1 cellular context compared by ENCODE assay signal in the genomic region with DNA sequence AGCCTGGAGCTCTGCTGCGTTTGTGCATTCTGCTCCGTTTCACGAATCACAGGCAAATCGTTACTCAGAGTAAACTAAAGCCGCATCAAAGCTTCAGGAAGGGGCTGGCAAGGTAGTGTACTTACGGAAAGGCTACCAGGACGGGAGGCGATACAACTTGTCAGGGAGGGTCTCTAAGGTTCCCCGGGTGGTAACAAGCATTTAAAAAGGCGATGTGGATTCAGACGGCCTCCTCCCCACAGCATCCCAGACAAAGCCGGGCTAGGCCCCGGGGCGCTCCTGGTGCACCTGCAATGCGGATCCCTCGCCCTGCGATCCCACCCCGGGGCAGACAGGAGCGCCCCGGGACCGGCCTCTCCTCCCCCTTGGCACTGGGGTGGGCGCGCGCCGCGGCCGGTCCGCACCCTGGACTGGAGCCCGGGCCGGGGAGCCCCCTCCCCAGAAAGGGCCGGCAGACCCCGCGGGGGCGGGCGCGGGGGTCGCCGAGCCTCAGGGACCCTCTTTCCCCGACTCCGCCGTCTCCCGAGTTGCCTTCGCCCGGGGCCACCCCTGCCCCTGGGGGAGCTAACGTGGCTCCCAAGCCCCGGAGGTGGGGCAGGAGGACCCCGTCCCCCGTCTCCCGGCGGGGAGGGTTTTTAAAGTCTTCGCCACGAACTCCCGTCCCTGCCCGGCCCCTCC.
A peak's percentile ranks its signal among the peaks of the same experiment; 100 is the strongest.
TF ChIP-seq lines count a peak whose summit lies in the region.

No MANE protein-coding gene starts in this region.

TF ChIP-seq in HepG2, 621 proteins besides CTCF, POLR2A, EP300 and RAD21 (continued from another document and continues in another):
- TF ChIP-seq, protein P1, sequence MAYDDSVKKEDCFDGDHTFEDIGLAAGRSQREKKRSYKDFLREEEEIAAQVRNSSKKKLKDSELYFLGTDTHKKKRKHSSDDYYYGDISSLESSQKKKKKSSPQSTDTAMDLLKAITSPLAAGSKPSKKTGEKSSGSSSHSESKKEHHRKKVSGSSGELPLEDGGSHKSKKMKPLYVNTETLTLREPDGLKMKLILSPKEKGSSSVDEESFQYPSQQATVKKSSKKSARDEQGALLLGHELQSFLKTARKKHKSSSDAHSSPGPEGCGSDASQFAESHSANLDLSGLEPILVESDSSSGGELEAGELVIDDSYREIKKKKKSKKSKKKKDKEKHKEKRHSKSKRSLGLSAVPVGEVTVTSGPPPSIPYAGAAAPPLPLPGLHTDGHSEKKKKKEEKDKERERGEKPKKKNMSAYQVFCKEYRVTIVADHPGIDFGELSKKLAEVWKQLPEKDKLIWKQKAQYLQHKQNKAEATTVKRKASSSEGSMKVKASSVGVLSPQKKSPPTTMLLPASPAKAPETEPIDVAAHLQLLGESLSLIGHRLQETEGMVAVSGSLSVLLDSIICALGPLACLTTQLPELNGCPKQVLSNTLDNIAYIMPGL (CRISPR knock-in tag; IDR thresholded peaks at IDR 0.05; ENCODE audit: borderline replicate concordance in 1 of 2, low read depth in 1 of 2), result no peak; a peak in 1 of 4 replicates
- TF ChIP-seq KLF6 (CRISPR knock-in tag; IDR thresholded peaks at IDR 0.05) (no peak), ZNF703 (CRISPR knock-in tag; IDR thresholded peaks at IDR 0.05; ENCODE audit: borderline replicate concordance) (peak; percentile 65; the same call in 1 of the 2 replicates), ASH2L (IDR thresholded peaks at IDR 0.05; ENCODE audit: insufficient read length, low read depth, low read length) (peak; percentile 66), ZNF20 (CRISPR knock-in tag; IDR thresholded peaks at IDR 0.05) (no peak), GTF2F1 (IDR thresholded peaks at IDR 0.05; ENCODE audit: low read length) (no peak), ZFY (CRISPR knock-in tag; IDR thresholded peaks at IDR 0.05) (peak; percentile 57), ZMYM4 (CRISPR knock-in tag; IDR thresholded peaks at IDR 0.05) (no peak), ZNF614 (CRISPR knock-in tag; IDR thresholded peaks at IDR 0.05; ENCODE audit: borderline replicate concordance) (0 out of 2 replicates have a peak, but pooled peaks have one; percentile 25), TCF12 (IDR thresholded peaks at IDR 0.05) (no peak), TCF12 (CRISPR knock-in tag; IDR thresholded peaks at IDR 0.05) (no peak), SMYD3 (CRISPR knock-in tag; IDR thresholded peaks at IDR 0.05) (no peak), ZNF382 (CRISPR knock-in tag; IDR thresholded peaks at IDR 0.05; ENCODE audit: borderline replicate concordance) (no peak), KMT2A (CRISPR knock-in tag; IDR thresholded peaks at IDR 0.05) (peak; percentile 55), ZNF496 (CRISPR knock-in tag; IDR thresholded peaks at IDR 0.05; ENCODE audit: insufficient replicate concordance) (no peak), ZFP1 (CRISPR knock-in tag; IDR thresholded peaks at IDR 0.05) (no peak), SP5 (CRISPR knock-in tag; IDR thresholded peaks at IDR 0.05; ENCODE audit: borderline replicate concordance, low read depth) (no peak), ZNF598 (CRISPR knock-in tag; IDR thresholded peaks at IDR 0.05; ENCODE audit: borderline replicate concordance) (0 out of 2 replicates have a peak, but pooled peaks have one; percentile 41), SYNCRIP (IDR thresholded peaks at IDR 0.05; ENCODE audit: insufficient read depth, low read depth, low read length) (no peak), PAWR (CRISPR knock-in tag; IDR thresholded peaks at IDR 0.05; ENCODE audit: borderline replicate concordance) (no peak), JUNB (CRISPR knock-in tag; IDR thresholded peaks at IDR 0.05; ENCODE audit: borderline replicate concordance) (no peak), PCBP2 (optimal IDR thresholded peaks at IDR 0.05; ENCODE audit: low read depth, low read length, poor library complexity, severe bottlenecking) (no peak), HDAC1 (CRISPR knock-in tag; IDR thresholded peaks at IDR 0.05) (peak; percentile 43; the same call in 1 of the 2 replicates)
- TF ChIP-seq, protein P2, sequence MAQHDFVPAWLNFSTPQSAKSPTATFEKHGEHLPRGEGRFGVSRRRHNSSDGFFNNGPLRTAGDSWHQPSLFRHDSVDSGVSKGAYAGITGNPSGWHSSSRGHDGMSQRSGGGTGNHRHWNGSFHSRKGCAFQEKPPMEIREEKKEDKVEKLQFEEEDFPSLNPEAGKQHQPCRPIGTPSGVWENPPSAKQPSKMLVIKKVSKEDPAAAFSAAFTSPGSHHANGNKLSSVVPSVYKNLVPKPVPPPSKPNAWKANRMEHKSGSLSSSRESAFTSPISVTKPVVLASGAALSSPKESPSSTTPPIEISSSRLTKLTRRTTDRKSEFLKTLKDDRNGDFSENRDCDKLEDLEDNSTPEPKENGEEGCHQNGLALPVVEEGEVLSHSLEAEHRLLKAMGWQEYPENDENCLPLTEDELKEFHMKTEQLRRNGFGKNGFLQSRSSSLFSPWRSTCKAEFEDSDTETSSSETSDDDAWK (CRISPR knock-in tag; IDR thresholded peaks at IDR 0.05), result no peak
- TF ChIP-seq, protein P3, sequence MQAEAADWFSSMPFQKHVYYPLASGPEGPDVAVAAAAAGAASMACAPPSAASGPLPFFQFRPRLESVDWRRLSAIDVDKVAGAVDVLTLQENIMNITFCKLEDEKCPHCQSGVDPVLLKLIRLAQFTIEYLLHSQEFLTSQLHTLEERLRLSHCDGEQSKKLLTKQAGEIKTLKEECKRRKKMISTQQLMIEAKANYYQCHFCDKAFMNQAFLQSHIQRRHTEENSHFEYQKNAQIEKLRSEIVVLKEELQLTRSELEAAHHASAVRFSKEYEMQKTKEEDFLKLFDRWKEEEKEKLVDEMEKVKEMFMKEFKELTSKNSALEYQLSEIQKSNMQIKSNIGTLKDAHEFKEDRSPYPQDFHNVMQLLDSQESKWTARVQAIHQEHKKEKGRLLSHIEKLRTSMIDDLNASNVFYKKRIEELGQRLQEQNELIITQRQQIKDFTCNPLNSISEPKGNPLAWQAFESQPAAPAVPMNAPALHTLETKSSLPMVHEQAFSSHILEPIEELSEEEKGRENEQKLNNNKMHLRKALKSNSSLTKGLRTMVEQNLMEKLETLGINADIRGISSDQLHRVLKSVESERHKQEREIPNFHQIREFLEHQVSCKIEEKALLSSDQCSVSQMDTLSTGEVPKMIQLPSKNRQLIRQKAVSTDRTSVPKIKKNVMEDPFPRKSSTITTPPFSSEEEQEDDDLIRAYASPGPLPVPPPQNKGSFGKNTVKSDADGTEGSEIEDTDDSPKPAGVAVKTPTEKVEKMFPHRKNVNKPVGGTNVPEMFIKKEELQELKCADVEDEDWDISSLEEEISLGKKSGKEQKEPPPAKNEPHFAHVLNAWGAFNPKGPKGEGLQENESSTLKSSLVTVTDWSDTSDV (CRISPR knock-in tag; IDR thresholded peaks at IDR 0.05), result no peak
- TF ChIP-seq, protein P4, sequence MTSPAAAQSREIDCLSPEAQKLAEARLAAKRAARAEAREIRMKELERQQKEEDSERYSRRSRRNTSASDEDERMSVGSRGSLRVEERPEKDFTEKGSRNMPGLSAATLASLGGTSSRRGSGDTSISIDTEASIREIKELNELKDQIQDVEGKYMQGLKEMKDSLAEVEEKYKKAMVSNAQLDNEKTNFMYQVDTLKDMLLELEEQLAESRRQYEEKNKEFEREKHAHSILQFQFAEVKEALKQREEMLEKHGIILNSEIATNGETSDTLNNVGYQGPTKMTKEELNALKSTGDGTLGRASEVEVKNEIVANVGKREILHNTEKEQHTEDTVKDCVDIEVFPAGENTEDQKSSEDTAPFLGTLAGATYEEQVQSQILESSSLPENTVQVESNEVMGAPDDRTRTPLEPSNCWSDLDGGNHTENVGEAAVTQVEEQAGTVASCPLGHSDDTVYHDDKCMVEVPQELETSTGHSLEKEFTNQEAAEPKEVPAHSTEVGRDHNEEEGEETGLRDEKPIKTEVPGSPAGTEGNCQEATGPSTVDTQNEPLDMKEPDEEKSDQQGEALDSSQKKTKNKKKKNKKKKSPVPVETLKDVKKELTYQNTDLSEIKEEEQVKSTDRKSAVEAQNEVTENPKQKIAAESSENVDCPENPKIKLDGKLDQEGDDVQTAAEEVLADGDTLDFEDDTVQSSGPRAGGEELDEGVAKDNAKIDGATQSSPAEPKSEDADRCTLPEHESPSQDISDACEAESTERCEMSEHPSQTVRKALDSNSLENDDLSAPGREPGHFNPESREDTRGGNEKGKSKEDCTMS (CRISPR knock-in tag; conservative IDR thresholded peaks at IDR 0.05), result no peak
- TF ChIP-seq, protein P5, sequence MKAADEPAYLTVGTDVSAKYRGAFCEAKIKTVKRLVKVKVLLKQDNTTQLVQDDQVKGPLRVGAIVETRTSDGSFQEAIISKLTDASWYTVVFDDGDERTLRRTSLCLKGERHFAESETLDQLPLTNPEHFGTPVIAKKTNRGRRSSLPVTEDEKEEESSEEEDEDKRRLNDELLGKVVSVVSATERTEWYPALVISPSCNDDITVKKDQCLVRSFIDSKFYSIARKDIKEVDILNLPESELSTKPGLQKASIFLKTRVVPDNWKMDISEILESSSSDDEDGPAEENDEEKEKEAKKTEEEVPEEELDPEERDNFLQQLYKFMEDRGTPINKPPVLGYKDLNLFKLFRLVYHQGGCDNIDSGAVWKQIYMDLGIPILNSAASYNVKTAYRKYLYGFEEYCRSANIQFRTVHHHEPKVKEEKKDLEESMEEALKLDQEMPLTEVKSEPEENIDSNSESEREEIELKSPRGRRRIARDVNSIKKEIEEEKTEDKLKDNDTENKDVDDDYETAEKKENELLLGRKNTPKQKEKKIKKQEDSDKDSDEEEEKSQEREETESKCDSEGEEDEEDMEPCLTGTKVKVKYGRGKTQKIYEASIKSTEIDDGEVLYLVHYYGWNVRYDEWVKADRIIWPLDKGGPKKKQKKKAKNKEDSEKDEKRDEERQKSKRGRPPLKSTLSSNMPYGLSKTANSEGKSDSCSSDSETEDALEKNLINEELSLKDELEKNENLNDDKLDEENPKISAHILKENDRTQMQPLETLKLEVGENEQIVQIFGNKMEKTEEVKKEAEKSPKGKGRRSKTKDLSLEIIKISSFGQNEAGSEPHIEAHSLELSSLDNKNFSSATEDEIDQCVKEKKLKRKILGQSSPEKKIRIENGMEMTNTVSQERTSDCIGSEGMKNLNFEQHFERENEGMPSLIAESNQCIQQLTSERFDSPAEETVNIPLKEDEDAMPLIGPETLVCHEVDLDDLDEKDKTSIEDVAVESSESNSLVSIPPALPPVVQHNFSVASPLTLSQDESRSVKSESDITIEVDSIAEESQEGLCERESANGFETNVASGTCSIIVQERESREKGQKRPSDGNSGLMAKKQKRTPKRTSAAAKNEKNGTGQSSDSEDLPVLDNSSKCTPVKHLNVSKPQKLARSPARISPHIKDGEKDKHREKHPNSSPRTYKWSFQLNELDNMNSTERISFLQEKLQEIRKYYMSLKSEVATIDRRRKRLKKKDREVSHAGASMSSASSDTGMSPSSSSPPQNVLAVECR (CRISPR knock-in tag; IDR thresholded peaks at IDR 0.05; ENCODE audit: borderline replicate concordance), result peak; percentile 73; the same call in 1 of the 2 replicates
- TF ChIP-seq, protein P6, sequence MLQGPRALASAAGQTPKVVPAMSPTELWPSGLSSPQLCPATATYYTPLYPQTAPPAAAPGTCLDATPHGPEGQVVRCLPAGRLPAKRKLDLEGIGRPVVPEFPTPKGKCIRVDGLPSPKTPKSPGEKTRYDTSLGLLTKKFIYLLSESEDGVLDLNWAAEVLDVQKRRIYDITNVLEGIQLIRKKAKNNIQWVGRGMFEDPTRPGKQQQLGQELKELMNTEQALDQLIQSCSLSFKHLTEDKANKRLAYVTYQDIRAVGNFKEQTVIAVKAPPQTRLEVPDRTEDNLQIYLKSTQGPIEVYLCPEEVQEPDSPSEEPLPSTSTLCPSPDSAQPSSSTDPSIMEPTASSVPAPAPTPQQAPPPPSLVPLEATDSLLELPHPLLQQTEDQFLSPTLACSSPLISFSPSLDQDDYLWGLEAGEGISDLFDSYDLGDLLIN (CRISPR knock-in tag; IDR thresholded peaks at IDR 0.05; ENCODE audit: borderline replicate concordance), result no peak
- TF ChIP-seq, protein P7, sequence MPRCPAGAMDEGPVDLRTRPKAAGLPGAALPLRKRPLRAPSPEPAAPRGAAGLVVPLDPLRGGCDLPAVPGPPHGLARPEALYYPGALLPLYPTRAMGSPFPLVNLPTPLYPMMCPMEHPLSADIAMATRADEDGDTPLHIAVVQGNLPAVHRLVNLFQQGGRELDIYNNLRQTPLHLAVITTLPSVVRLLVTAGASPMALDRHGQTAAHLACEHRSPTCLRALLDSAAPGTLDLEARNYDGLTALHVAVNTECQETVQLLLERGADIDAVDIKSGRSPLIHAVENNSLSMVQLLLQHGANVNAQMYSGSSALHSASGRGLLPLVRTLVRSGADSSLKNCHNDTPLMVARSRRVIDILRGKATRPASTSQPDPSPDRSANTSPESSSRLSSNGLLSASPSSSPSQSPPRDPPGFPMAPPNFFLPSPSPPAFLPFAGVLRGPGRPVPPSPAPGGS (CRISPR knock-in tag; IDR thresholded peaks at IDR 0.05), result no peak
- TF ChIP-seq, protein P8, sequence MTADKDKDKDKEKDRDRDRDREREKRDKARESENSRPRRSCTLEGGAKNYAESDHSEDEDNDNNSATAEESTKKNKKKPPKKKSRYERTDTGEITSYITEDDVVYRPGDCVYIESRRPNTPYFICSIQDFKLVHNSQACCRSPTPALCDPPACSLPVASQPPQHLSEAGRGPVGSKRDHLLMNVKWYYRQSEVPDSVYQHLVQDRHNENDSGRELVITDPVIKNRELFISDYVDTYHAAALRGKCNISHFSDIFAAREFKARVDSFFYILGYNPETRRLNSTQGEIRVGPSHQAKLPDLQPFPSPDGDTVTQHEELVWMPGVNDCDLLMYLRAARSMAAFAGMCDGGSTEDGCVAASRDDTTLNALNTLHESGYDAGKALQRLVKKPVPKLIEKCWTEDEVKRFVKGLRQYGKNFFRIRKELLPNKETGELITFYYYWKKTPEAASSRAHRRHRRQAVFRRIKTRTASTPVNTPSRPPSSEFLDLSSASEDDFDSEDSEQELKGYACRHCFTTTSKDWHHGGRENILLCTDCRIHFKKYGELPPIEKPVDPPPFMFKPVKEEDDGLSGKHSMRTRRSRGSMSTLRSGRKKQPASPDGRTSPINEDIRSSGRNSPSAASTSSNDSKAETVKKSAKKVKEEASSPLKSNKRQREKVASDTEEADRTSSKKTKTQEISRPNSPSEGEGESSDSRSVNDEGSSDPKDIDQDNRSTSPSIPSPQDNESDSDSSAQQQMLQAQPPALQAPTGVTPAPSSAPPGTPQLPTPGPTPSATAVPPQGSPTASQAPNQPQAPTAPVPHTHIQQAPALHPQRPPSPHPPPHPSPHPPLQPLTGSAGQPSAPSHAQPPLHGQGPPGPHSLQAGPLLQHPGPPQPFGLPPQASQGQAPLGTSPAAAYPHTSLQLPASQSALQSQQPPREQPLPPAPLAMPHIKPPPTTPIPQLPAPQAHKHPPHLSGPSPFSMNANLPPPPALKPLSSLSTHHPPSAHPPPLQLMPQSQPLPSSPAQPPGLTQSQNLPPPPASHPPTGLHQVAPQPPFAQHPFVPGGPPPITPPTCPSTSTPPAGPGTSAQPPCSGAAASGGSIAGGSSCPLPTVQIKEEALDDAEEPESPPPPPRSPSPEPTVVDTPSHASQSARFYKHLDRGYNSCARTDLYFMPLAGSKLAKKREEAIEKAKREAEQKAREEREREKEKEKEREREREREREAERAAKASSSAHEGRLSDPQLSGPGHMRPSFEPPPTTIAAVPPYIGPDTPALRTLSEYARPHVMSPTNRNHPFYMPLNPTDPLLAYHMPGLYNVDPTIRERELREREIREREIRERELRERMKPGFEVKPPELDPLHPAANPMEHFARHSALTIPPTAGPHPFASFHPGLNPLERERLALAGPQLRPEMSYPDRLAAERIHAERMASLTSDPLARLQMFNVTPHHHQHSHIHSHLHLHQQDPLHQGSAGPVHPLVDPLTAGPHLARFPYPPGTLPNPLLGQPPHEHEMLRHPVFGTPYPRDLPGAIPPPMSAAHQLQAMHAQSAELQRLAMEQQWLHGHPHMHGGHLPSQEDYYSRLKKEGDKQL (CRISPR knock-in tag; IDR thresholded peaks at IDR 0.05; ENCODE audit: low read depth), result no peak
